ENCODE assay signal across 15 cellular contexts in genomic region chr7:21281193-21281592, GRCh38.
DNase-seq lines count a peak whose midpoint lies in the region; ATAC-seq and TF ChIP-seq lines count a peak whose summit lies in the region.
"Had no signal": no experiment of that assay in that cellular context is flagged by ENCODE, and none has a peak within 500 bp of the region (broad histone marks: within the 10 kb centered on the region; RNA-seq: fewer than 3 reads in every experiment).

No MANE protein-coding gene starts in this region.

- no peak for TF ChIP-seq CTCF in HL-60 (IDR thresholded peaks at IDR 0.05; ENCODE audit: insufficient read depth, low read length)

- ATAC-seq in activated naive CD8-positive, alpha-beta T cell treated with anti-CD3 and anti-CD28 coated beads, Interleukin-2, amount 10 ng/mL, durations not matched to agents 7 days and 5 days (ENCODE audit: low read depth): no peak
- ATAC-seq in HG03139 (IDR thresholded peaks at IDR 0.05; ENCODE audit: unreplicated experiment): no peak

- H3K27me3 Mint-ChIP-seq in activated CD4-positive, alpha-beta T cell treated with anti-CD3 and anti-CD28 coated beads, Interleukin-2, amount 10 ng/mL, durations not matched to agents 24 days and 14 days: no peaks in the 10 kb centered on the region
- H3K27me3 Mint-ChIP-seq in activated naive CD8-positive, alpha-beta T cell treated with anti-CD3 and anti-CD28 coated beads, Interleukin-2, amount 10 ng/mL, durations not matched to agents 7 days and 5 days: no peaks in the 10 kb centered on the region
- H3K27me3 Mint-ChIP-seq: CD4-positive, CD25-positive, alpha-beta regulatory T cell had no signal

- H3K27ac Mint-ChIP-seq in activated CD4-positive, alpha-beta T cell treated with anti-CD3 and anti-CD28 coated beads, Interleukin-2, amount 10 ng/mL, durations not matched to agents 24 days and 14 days: peak overlapping the region; percentile 1
- peak overlapping the region; percentile 51 for H3K27ac Mint-ChIP-seq in activated naive CD8-positive, alpha-beta T cell treated with anti-CD3 and anti-CD28 coated beads, Interleukin-2, amount 10 ng/mL, durations not matched to agents 7 days and 5 days
- H3K27ac Mint-ChIP-seq: CD4-positive, CD25-positive, alpha-beta regulatory T cell had no signal

- no peak overlapping the region for H3K27ac ChIP-seq in HL-60 (replicated peaks)
- H3K27ac ChIP-seq: SJCRH30 had no signal

- H3K9me3 Mint-ChIP-seq in activated CD4-positive, alpha-beta T cell treated with anti-CD3 and anti-CD28 coated beads, Interleukin-2, amount 10 ng/mL, durations not matched to agents 24 days and 14 days: peaks cover 16% of the 10 kb centered on the region
- peaks cover 20% of the 10 kb centered on the region for H3K9me3 Mint-ChIP-seq in activated naive CD8-positive, alpha-beta T cell treated with anti-CD3 and anti-CD28 coated beads, Interleukin-2, amount 10 ng/mL, durations not matched to agents 7 days and 5 days

- H3K4me3 Mint-ChIP-seq in activated CD4-positive, alpha-beta T cell treated with anti-CD3 and anti-CD28 coated beads, Interleukin-2, amount 10 ng/mL, durations not matched to agents 24 days and 14 days: no peak overlapping the region
- no peak overlapping the region for H3K4me3 Mint-ChIP-seq in activated naive CD8-positive, alpha-beta T cell treated with anti-CD3 and anti-CD28 coated beads, Interleukin-2, amount 10 ng/mL, durations not matched to agents 7 days and 5 days
- H3K4me3 Mint-ChIP-seq: CD4-positive, CD25-positive, alpha-beta regulatory T cell had no signal

- no peaks in the 10 kb centered on the region for H3K27me3 ChIP-seq in HL-60 (ENCODE audit: insufficient read depth, poor library complexity, severe bottlenecking)
- H3K27me3 ChIP-seq: SJCRH30 had no signal

- H3K4me3 ChIP-seq in HL-60 (replicated peaks; ENCODE audit: insufficient read depth, low read length): no peak overlapping the region
- H3K4me3 ChIP-seq: SJCRH30 had no signal

- in situ Hi-C loops in G401 (cut with HindIII; ENCODE audit: low sequenced_read_pairs): no loop called here

- H3K4me1 Mint-ChIP-seq in activated CD4-positive, alpha-beta T cell treated with anti-CD3 and anti-CD28 coated beads, Interleukin-2, amount 10 ng/mL, durations not matched to agents 24 days and 14 days: peaks cover 7% of the 10 kb centered on the region
- H3K4me1 Mint-ChIP-seq in activated naive CD8-positive, alpha-beta T cell treated with anti-CD3 and anti-CD28 coated beads, Interleukin-2, amount 10 ng/mL, durations not matched to agents 7 days and 5 days: peaks cover 6% of the 10 kb centered on the region

- DNase-seq in activated CD4-positive, alpha-beta T cell treated with anti-CD3 and anti-CD28 coated beads, Interleukin-2, amount 10 ng/mL, durations not matched to agents 24 days and 14 days: no peak
- no peak for DNase-seq in activated CD4-positive, alpha-beta T cell treated with anti-CD3 and anti-CD28 coated beads, Interleukin-2, amount 50 U/mL, for 1 hour
- DNase-seq in HL-60 (ENCODE audit: low read depth in 1 of 2, low spot score in 1 of 2) (peak; percentile 56 to 90), NOMO-1 treated with dmso at 0.1 percent for 144 hours (lab: John Stamatoyannopoulos, UW; ENCODE audit: unreplicated experiment) (peak; percentile 32), G401 (ENCODE audit: low spot score) (no peak), UCSD-AML1 (lab: John Stamatoyannopoulos, UW; ENCODE audit: unreplicated experiment) (no peak)
- DNase-seq in activated naive CD8-positive, alpha-beta T cell treated with anti-CD3 and anti-CD28 coated beads, Interleukin-2, amount 10 ng/mL, durations not matched to agents 7 days and 5 days: no peak
- DNase-seq: Calu3; CD4-positive, CD25-positive, alpha-beta regulatory T cell; DMS79; NCI-H1048; NCI-H345; NCI-H69; SJCRH30 had no signal

- POLR2A ChIA-PET in activated naive CD8-positive, alpha-beta T cell treated with anti-CD3 and anti-CD28 coated beads, Interleukin-2, amount 10 ng/mL, durations not matched to agents 7 days and 5 days (lab: Charles Lee): no interaction called here

- intact Hi-C loops in activated CD4-positive, alpha-beta T cell treated with anti-CD3 and anti-CD28 coated beads, Interleukin-2, amount 10 ng/mL, durations not matched to agents 24 days and 14 days (cut with micrococcal nuclease): no loop called here

- H3K36me3 Mint-ChIP-seq in activated CD4-positive, alpha-beta T cell treated with anti-CD3 and anti-CD28 coated beads, Interleukin-2, amount 10 ng/mL, durations not matched to agents 24 days and 14 days (ENCODE audit: low read depth): peaks cover 9% of the 10 kb centered on the region
- H3K36me3 Mint-ChIP-seq in activated naive CD8-positive, alpha-beta T cell treated with anti-CD3 and anti-CD28 coated beads, Interleukin-2, amount 10 ng/mL, durations not matched to agents 7 days and 5 days: peaks cover 11% of the 10 kb centered on the region
- H3K36me3 Mint-ChIP-seq: CD4-positive, CD25-positive, alpha-beta regulatory T cell had no signal

Comparison
In these comparisons a context has a peak if more than half of its experiments do, and no peak if none do; other contexts are left out.
1. DNase-seq: peak in HL-60 (2 of 2) and NOMO-1 treated with dmso at 0.1 percent for 144 hours (single experiment); none in activated CD4-positive, alpha-beta T cell treated with anti-CD3 and anti-CD28 coated beads, Interleukin-2, amount 10 ng/mL, durations not matched to agents 24 days and 14 days (single experiment), activated CD4-positive, alpha-beta T cell treated with anti-CD3 and anti-CD28 coated beads, Interleukin-2, amount 50 U/mL, for 1 hour (single experiment), activated naive CD8-positive, alpha-beta T cell treated with anti-CD3 and anti-CD28 coated beads, Interleukin-2, amount 10 ng/mL, durations not matched to agents 7 days and 5 days (single experiment), G401 (single experiment) and UCSD-AML1 (single experiment).